Comparison of ENCODE assay signal across 11 cellular contexts in genomic region chr2:157260403-157261198, GRCh38. TPM values are rescaled to one million over a fixed set of nuclear protein-coding genes. Genes with fewer than 3 reads are reported as not detected.
DNase-seq lines count a peak whose midpoint lies in the region; ATAC-seq, FAIRE-seq and TF ChIP-seq lines count a peak whose summit lies in the region.
"Had no signal": no experiment of that assay in that cellular context is flagged by ENCODE, and none has a peak within 500 bp of the region (broad histone marks: within the 10 kb centered on the region; RNA-seq: fewer than 3 reads in every experiment).

No MANE protein-coding gene starts in this region.

- FAIRE-seq in GM12892 (lab: Jason Lieb, UNC) = peak; percentile 70

- no peaks in the 10 kb centered on the region for H3K9me3 ChIP-seq in lower lobe of right lung
- H3K9me3 ChIP-seq in CD4-positive, alpha-beta T cell (ENCODE audit: control insufficient read depth, low read length) = no peaks in the 10 kb centered on the region
- H3K9me3 ChIP-seq: sigmoid colon had no signal

- H3K27me3 Mint-ChIP-seq in activated naive CD8-positive, alpha-beta T cell treated with anti-CD3 and anti-CD28 coated beads for 36 hours = peaks cover 17% of the 10 kb centered on the region
- H3K27me3 Mint-ChIP-seq in CD4-positive, alpha-beta T cell = no peaks in the 10 kb centered on the region
- H3K27me3 Mint-ChIP-seq: central memory CD8-positive, alpha-beta T cell had no signal

- ATAC-seq in lower lobe of right lung (peak in 1 of 2 donors; percentile 36), HG03378 (IDR thresholded peaks at IDR 0.05; ENCODE audit: unreplicated experiment) (no peak), GM21360 (IDR thresholded peaks at IDR 0.05; ENCODE audit: unreplicated experiment) (no peak)
- no peak for ATAC-seq in CD4-positive, alpha-beta T cell (ENCODE audit: poor library complexity)

- TF ChIP-seq CTCF in AG04449 (IDR thresholded peaks at IDR 0.05; ENCODE audit: insufficient read depth, low read length, missing control alignments) (no peak), lower lobe of right lung (IDR thresholded peaks at IDR 0.05) (no peak)
- no peak for TF ChIP-seq CTCF in CD4-positive, alpha-beta T cell (IDR thresholded peaks at IDR 0.05)

- peak overlapping the region; percentile 43 for H3K4me3 ChIP-seq in AG04449 (ENCODE audit: low read depth, low read length)
- H3K4me3 ChIP-seq in lower lobe of right lung = peak overlapping the region; percentile 51
- H3K4me3 ChIP-seq: sigmoid colon had no signal

- H3K27ac ChIP-seq in lower lobe of right lung = peak overlapping the region; percentile 24
- no peak overlapping the region for H3K27ac ChIP-seq in CD4-positive, alpha-beta T cell (ENCODE audit: low read depth, low read length)

- H3K27me3 ChIP-seq in lower lobe of right lung (ENCODE audit: low read depth) = no peaks in the 10 kb centered on the region
- H3K27me3 ChIP-seq in CD4-positive, alpha-beta T cell (ENCODE audit: control insufficient read depth, insufficient read depth, low read length) = no peaks in the 10 kb centered on the region
- H3K27me3 ChIP-seq: sigmoid colon had no signal

- peak overlapping the region; percentile 83 for H3K27ac Mint-ChIP-seq in activated naive CD8-positive, alpha-beta T cell treated with anti-CD3 and anti-CD28 coated beads for 36 hours
- no peak overlapping the region for H3K27ac Mint-ChIP-seq in CD4-positive, alpha-beta T cell
- H3K27ac Mint-ChIP-seq: IgD-negative memory B cell had no signal

- intact Hi-C loops in lower lobe of right lung (cut with DNase I) = no loop called here
- intact Hi-C loops in CD4-positive, alpha-beta T cell (cut with DNase I, micrococcal nuclease) = no loop called here

- CTCF ChIA-PET in AG04449 (lab: Yijun Ruan, JAX) = interaction anchor here (0.7 to 1.3 kb wide), 4 partner anchors 9 to 43 kb away, joined by 3 to 7 read pairs (median 4); no protein-coding TSS in a partner anchor
- CTCF ChIA-PET in CD4-positive, alpha-beta T cell (lab: Charles Lee) = no interaction called here

- TF ChIP-seq POLR2A in GM12892 (IDR thresholded peaks at IDR 0.05; ENCODE audit: low read depth, low read length) = no peak

- no peaks in the 10 kb centered on the region for H3K36me3 ChIP-seq in lower lobe of right lung
- H3K36me3 ChIP-seq: sigmoid colon had no signal

- H3K4me3 Mint-ChIP-seq in activated naive CD8-positive, alpha-beta T cell treated with anti-CD3 and anti-CD28 coated beads for 36 hours = peak overlapping the region; percentile 59
- no peak overlapping the region for H3K4me3 Mint-ChIP-seq in CD4-positive, alpha-beta T cell
- H3K4me3 Mint-ChIP-seq: central memory CD8-positive, alpha-beta T cell; IgD-negative memory B cell had no signal

- POLR2A ChIA-PET in AG04449 (lab: Yijun Ruan, JAX) = interaction anchor here (0.6 to 1.0 kb wide), 2 partner anchors 13 to 200 kb away, joined by 3 to 4 read pairs; no protein-coding TSS in a partner anchor
- POLR2A ChIA-PET in CD4-positive, alpha-beta T cell (lab: Charles Lee) = no interaction called here

- DNase-seq in AG04449 (ENCODE audit: low read depth, low spot score) = no peak
- no peak for DNase-seq in GM12892 (ENCODE audit: insufficient read length)
- no peak for DNase-seq in activated naive CD8-positive, alpha-beta T cell treated with anti-CD3 and anti-CD28 coated beads for 36 hours
- no peak for DNase-seq in lower lobe of right lung
- DNase-seq in activated CD4-positive, CD25-positive, alpha-beta regulatory T cell (lab: John Stamatoyannopoulos, UW) = no peak
- no peak for DNase-seq in CD4-positive, alpha-beta T cell
- DNase-seq: sigmoid colon had no signal

- H3K4me1 ChIP-seq in lower lobe of right lung = peaks cover 7% of the 10 kb centered on the region

- H3K9me3 Mint-ChIP-seq in activated naive CD8-positive, alpha-beta T cell treated with anti-CD3 and anti-CD28 coated beads for 36 hours = no peaks in the 10 kb centered on the region
- H3K9me3 Mint-ChIP-seq in CD4-positive, alpha-beta T cell = no peaks in the 10 kb centered on the region
- H3K9me3 Mint-ChIP-seq: central memory CD8-positive, alpha-beta T cell; IgD-negative memory B cell had no signal

- H3K4me1 Mint-ChIP-seq in activated naive CD8-positive, alpha-beta T cell treated with anti-CD3 and anti-CD28 coated beads for 36 hours = peaks cover 32% of the 10 kb centered on the region
- H3K4me1 Mint-ChIP-seq in CD4-positive, alpha-beta T cell (ENCODE audit: low read depth) = peaks cover 8% of the 10 kb centered on the region

- H3K36me3 Mint-ChIP-seq in activated naive CD8-positive, alpha-beta T cell treated with anti-CD3 and anti-CD28 coated beads for 36 hours = no peaks in the 10 kb centered on the region
- no peaks in the 10 kb centered on the region for H3K36me3 Mint-ChIP-seq in CD4-positive, alpha-beta T cell (ENCODE audit: low read depth)
- H3K36me3 Mint-ChIP-seq: IgD-negative memory B cell had no signal

RNA-seq across cellular contexts. Expression of gene GALNT5, which starts 3.1 kb away (rescaled TPM):
- not detected for polyA plus RNA-seq in GM12892 (2012; ENCODE audit: missing spikeins)
- not detected for total RNA-seq in activated naive CD8-positive, alpha-beta T cell treated with anti-CD3 and anti-CD28 coated beads for 36 hours
- 33.9 TPM for total RNA-seq in lower lobe of right lung
- not detected for total RNA-seq in CD4-positive, alpha-beta T cell
- polyA plus RNA-seq: IgD-negative memory B cell had no signal

Comparison
In these comparisons a context has a peak if more than half of its experiments do, and no peak if none do; other contexts are left out.
1. RNA of gene GALNT5, which starts 3.1 kb away (total RNA-seq): 33.9 TPM in lower lobe of right lung (single experiment); not detected in activated naive CD8-positive, alpha-beta T cell treated with anti-CD3 and anti-CD28 coated beads for 36 hours and not detected in CD4-positive, alpha-beta T cell; every median in the first group is over 10 times any median in the second.